ENCODE assay signal across 31 cellular contexts in genomic region chr17:48084932-48085331, GRCh38.
"Had no signal": no experiment of that assay in that cellular context is flagged by ENCODE, and none has a peak within 500 bp of the region (broad histone marks: within the 10 kb centered on the region; RNA-seq: fewer than 3 reads in every experiment).

No MANE protein-coding gene starts in this region.

- H3K4me3 Mint-ChIP-seq: activated CD8-positive, alpha-beta T cell treated with anti-CD3 and anti-CD28 coated beads for 36 hours; activated T-cell treated with anti-CD3 and anti-CD28 coated beads, Interleukin-2, amount 50 U/mL, for 4 hours; activated T-helper 17 cell treated with anti-CD3 and anti-CD28 coated beads, Interleukin-2, amount 50 U/mL, for 72 hours; natural killer cell treated with Interleukin-12 subunit alpha and Interleukin-12 subunit beta and Interleukin-15 and Interleukin-18, amount 100 ng/mL, for 72 hours; stimulated activated effector memory CD8-positive, alpha-beta T cell treated with anti-CD3 and anti-CD28 coated beads, Interleukin-12 subunit alpha, Interleukin-12 subunit beta, amount 100 ng/mL, for 72 hours; stimulated activated naive CD8-positive, alpha-beta T cell treated with anti-CD3 and anti-CD28 coated beads, Interleukin-15, amount 100 ng/mL, for 72 hours; T-helper 17 cell had no signal

- H3K27ac Mint-ChIP-seq: activated CD8-positive, alpha-beta T cell treated with anti-CD3 and anti-CD28 coated beads for 36 hours; activated T-helper 17 cell treated with anti-CD3 and anti-CD28 coated beads, Interleukin-2, amount 50 U/mL, for 72 hours; natural killer cell treated with Interleukin-12 subunit alpha and Interleukin-12 subunit beta and Interleukin-15 and Interleukin-18, amount 100 ng/mL, for 72 hours; stimulated activated effector memory CD8-positive, alpha-beta T cell treated with anti-CD3 and anti-CD28 coated beads, Interleukin-12 subunit alpha, Interleukin-12 subunit beta, amount 100 ng/mL, for 72 hours; stimulated activated naive CD8-positive, alpha-beta T cell treated with anti-CD3 and anti-CD28 coated beads, Interleukin-15, amount 100 ng/mL, for 72 hours; T-helper 17 cell had no signal

- H3K9me3 ChIP-seq: gastroesophageal sphincter, left ventricle myocardium inferior, mucosa of descending colon, ovary, prostate gland, sigmoid colon had no signal

- H3K4me1 Mint-ChIP-seq: stimulated activated effector memory CD8-positive, alpha-beta T cell treated with anti-CD3 and anti-CD28 coated beads, Interleukin-12 subunit alpha, Interleukin-12 subunit beta, amount 100 ng/mL, for 72 hours had no signal

- H3K27me3 Mint-ChIP-seq: activated CD8-positive, alpha-beta T cell treated with anti-CD3 and anti-CD28 coated beads for 36 hours; activated T-helper 17 cell treated with anti-CD3 and anti-CD28 coated beads, Interleukin-2, amount 50 U/mL, for 72 hours; natural killer cell treated with Interleukin-12 subunit alpha and Interleukin-12 subunit beta and Interleukin-15 and Interleukin-18, amount 100 ng/mL, for 72 hours; stimulated activated naive CD8-positive, alpha-beta T cell treated with anti-CD3 and anti-CD28 coated beads, Interleukin-15, amount 100 ng/mL, for 72 hours; T-helper 17 cell had no signal

- H3K27me3 ChIP-seq: brain microvascular endothelial cell, dorsolateral prefrontal cortex, gastroesophageal sphincter, hepatocyte, ovary, sigmoid colon had no signal

- DNase-seq: activated CD4-positive, alpha-beta T cell treated with anti-CD3 and anti-CD28 coated beads for 1 hour; activated CD4-positive, alpha-beta T cell treated with anti-CD3 and anti-CD28 coated beads, Interleukin-2, amount 50 U/mL, for 1 hour; activated CD8-positive, alpha-beta T cell treated with anti-CD3 and anti-CD28 coated beads for 36 hours; activated gamma-delta T cell treated with Interleukin-2 at 50 U/mL for 16 hours; activated naive CD4-positive, alpha-beta T cell treated with anti-CD3 and anti-CD28 coated beads, Interleukin-2, amount 50 U/mL, for 16 hours; activated T-cell treated with anti-CD3 and anti-CD28 coated beads, Interleukin-2, amount 50 U/mL, for 4 hours; amniotic stem cell; brain microvascular endothelial cell; dorsolateral prefrontal cortex; effector memory CD4-positive, alpha-beta T cell; erythroblast; islet precursor cell; left ventricle myocardium inferior; mesendoderm; mucosa of descending colon; ovary; small intestine; stimulated activated CD4-positive, alpha-beta T cell treated with anti-CD3 and anti-CD28 coated beads, Interleukin-4, amount 100 ng/mL, for 24 hours; stimulated activated naive CD8-positive, alpha-beta T cell treated with anti-CD3 and anti-CD28 coated beads, Interleukin-15, amount 100 ng/mL, for 72 hours; T-helper 17 cell; T1000 had no signal

- H3K36me3 ChIP-seq: brain microvascular endothelial cell, gastroesophageal sphincter, left ventricle myocardium inferior, ovary, prostate gland, sigmoid colon had no signal

- H3K27ac ChIP-seq: brain microvascular endothelial cell, coronary artery, hepatocyte, left ventricle myocardium inferior, ovary, prostate gland had no signal

- H3K4me2 ChIP-seq: hepatocyte had no signal

- H3K4me3 ChIP-seq: coronary artery, gastroesophageal sphincter, hepatocyte, lung, mucosa of descending colon, ovary, prostate gland had no signal

- H3K9me3 Mint-ChIP-seq: activated CD8-positive, alpha-beta T cell treated with anti-CD3 and anti-CD28 coated beads for 36 hours; activated T-cell treated with anti-CD3 and anti-CD28 coated beads, Interleukin-2, amount 50 U/mL, for 4 hours; activated T-helper 17 cell treated with anti-CD3 and anti-CD28 coated beads, Interleukin-2, amount 50 U/mL, for 72 hours; natural killer cell treated with Interleukin-12 subunit alpha and Interleukin-12 subunit beta and Interleukin-15 and Interleukin-18, amount 100 ng/mL, for 72 hours; stimulated activated effector memory CD8-positive, alpha-beta T cell treated with anti-CD3 and anti-CD28 coated beads, Interleukin-12 subunit alpha, Interleukin-12 subunit beta, amount 100 ng/mL, for 72 hours; stimulated activated naive CD8-positive, alpha-beta T cell treated with anti-CD3 and anti-CD28 coated beads, Interleukin-15, amount 100 ng/mL, for 72 hours had no signal

- H3K36me3 Mint-ChIP-seq: natural killer cell treated with Interleukin-12 subunit alpha and Interleukin-12 subunit beta and Interleukin-15 and Interleukin-18, amount 100 ng/mL, for 72 hours; stimulated activated effector memory CD8-positive, alpha-beta T cell treated with anti-CD3 and anti-CD28 coated beads, Interleukin-12 subunit alpha, Interleukin-12 subunit beta, amount 100 ng/mL, for 72 hours had no signal

- FAIRE-seq: astrocyte, small intestine had no signal

- H3K4me1 ChIP-seq: prostate gland had no signal

- ATAC-seq: activated CD8-positive, alpha-beta T cell treated with anti-CD3 and anti-CD28 coated beads for 36 hours; activated T-cell treated with anti-CD3 and anti-CD28 coated beads, Interleukin-2, amount 50 U/mL, for 4 hours; activated T-helper 17 cell treated with anti-CD3 and anti-CD28 coated beads, Interleukin-2, amount 50 U/mL, for 72 hours; gastroesophageal sphincter; mucosa of descending colon; natural killer cell treated with Interleukin-12 subunit alpha and Interleukin-12 subunit beta and Interleukin-15 and Interleukin-18, amount 100 ng/mL, for 72 hours; stimulated activated effector memory CD8-positive, alpha-beta T cell treated with anti-CD3 and anti-CD28 coated beads, Interleukin-12 subunit alpha, Interleukin-12 subunit beta, amount 100 ng/mL, for 72 hours; stimulated activated naive CD8-positive, alpha-beta T cell treated with anti-CD3 and anti-CD28 coated beads, Interleukin-15, amount 100 ng/mL, for 72 hours; T-helper 17 cell had no signal

- H2AFZ ChIP-seq: hepatocyte had no signal
